In the genomic region with DNA sequence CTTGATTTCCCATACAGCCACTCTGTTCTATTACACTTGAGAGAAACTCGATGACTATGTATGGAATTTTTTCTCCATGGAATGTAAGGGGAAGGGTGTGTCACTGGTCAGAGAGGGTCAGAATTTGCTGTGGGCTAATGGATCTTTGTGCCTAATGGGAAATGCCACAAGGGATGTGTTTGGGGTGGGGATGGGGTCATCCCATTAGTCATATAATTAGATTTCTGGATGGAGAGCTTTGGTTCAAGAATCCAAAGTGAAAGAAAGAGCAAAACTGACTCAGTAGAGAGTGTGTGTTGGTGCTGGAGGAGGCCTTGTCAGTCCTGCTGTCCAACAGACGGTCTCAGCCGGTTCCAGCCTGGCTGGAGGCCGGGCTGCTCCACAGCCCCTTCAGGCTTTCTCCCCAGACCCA, we compare ENCODE assay signal across 12 cellular contexts.
A peak's percentile ranks its signal among the peaks of the same experiment; 100 is the strongest.
DNase-seq lines count a peak whose midpoint lies in the region; ATAC-seq and TF ChIP-seq lines count a peak whose summit lies in the region.
"Had no signal": no experiment of that assay in that cellular context is flagged by ENCODE, and none has a peak within 500 bp of the region (broad histone marks: within the 10 kb centered on the region; RNA-seq: fewer than 3 reads in every experiment).

No MANE protein-coding gene starts in this region.

- H3K4me2 ChIP-seq in PC-3 (ENCODE audit: low read length): 0 out of 2 replicates have a peak overlapping the region, but pooled peaks have one; percentile 4

- H3K9me3 ChIP-seq in Caco-2 (no peaks in the 10 kb centered on the region), PC-3 (ENCODE audit: low read length) (no peaks in the 10 kb centered on the region), esophagus squamous epithelium (no peaks in the 10 kb centered on the region)
- H3K9me3 ChIP-seq: psoas muscle had no signal

- TF ChIP-seq CTCF in Caco-2 (IDR thresholded peaks at IDR 0.05; ENCODE audit: insufficient read depth in 1 of 2, low read depth in 1 of 2, low read length in 1 of 2, severe bottlenecking in 1 of 2, unreplicated experiment in 1 of 2): no peak
- no peak for TF ChIP-seq CTCF in PC-3 (conservative IDR thresholded peaks at IDR 0.05; ENCODE audit: low read depth, low read length)
- no peak for TF ChIP-seq CTCF in esophagus squamous epithelium (IDR thresholded peaks at IDR 0.05)

- no peaks in the 10 kb centered on the region for H3K79me2 ChIP-seq in PC-3 (ENCODE audit: low read length)

- H3K27ac ChIP-seq in PC-3 (ENCODE audit: low read length) (peak overlapping the region; percentile 51), esophagus squamous epithelium (peak overlapping the region in 3 of 4 donors; percentile 7 to 59 (median 34))
- H3K27ac ChIP-seq: psoas muscle had no signal

- peak overlapping the region; percentile 47 for H3K4me3 Mint-ChIP-seq in Caco-2 (ENCODE audit: unreplicated experiment)
- H3K4me3 Mint-ChIP-seq: activated T-helper 17 cell treated with anti-CD3 and anti-CD28 coated beads, Interleukin-2, amount 50 U/mL, for 72 hours had no signal

- CTCF ChIA-PET in Caco-2 (lab: Charles Lee): no interaction called here
- CTCF ChIA-PET in PC-3 (lab: Charles Lee): interaction anchor here (0.6 kb wide), 1 partner anchor 310 kb away, joined by 3 read pairs; no protein-coding TSS in a partner anchor

- H3K4me1 Mint-ChIP-seq in Caco-2 (ENCODE audit: low read depth, unreplicated experiment): peaks cover 46% of the 10 kb centered on the region
- H3K4me1 Mint-ChIP-seq: activated T-helper 17 cell treated with anti-CD3 and anti-CD28 coated beads, Interleukin-2, amount 50 U/mL, for 72 hours had no signal

- no peaks in the 10 kb centered on the region for H3K27me3 Mint-ChIP-seq in Caco-2 (ENCODE audit: insufficient read depth, unreplicated experiment)

- no peak for TF ChIP-seq POLR2A in esophagus squamous epithelium (IDR thresholded peaks at IDR 0.05)

- WGBS in esophagus squamous epithelium, 2 donors: 55 to 75% methylated on average over 4 of the region's 4 CpGs

- ATAC-seq in PC-3 (peak; percentile 50), GM19328 (IDR thresholded peaks at IDR 0.05; ENCODE audit: unreplicated experiment) (no peak)
- ATAC-seq: activated T-helper 17 cell treated with anti-CD3 and anti-CD28 coated beads, Interleukin-2, amount 50 U/mL, for 72 hours; psoas muscle had no signal

- H3K9me3 Mint-ChIP-seq in Caco-2 (ENCODE audit: unreplicated experiment): no peaks in the 10 kb centered on the region
- H3K9me3 Mint-ChIP-seq: activated T-helper 17 cell treated with anti-CD3 and anti-CD28 coated beads, Interleukin-2, amount 50 U/mL, for 72 hours had no signal

- no peaks in the 10 kb centered on the region for H4K20me1 ChIP-seq in PC-3 (ENCODE audit: low read length)

- H3K27me3 ChIP-seq in Caco-2 (replicated peaks; ENCODE audit: control insufficient read depth, insufficient read depth, low read length) (no peaks in the 10 kb centered on the region), PC-3 (ENCODE audit: low read length) (no peaks in the 10 kb centered on the region), esophagus squamous epithelium (no peaks in the 10 kb centered on the region)

- no peak overlapping the region for H2AFZ ChIP-seq in PC-3 (ENCODE audit: low read length)

- DNase-seq in Caco-2 (peak in 1 of 2 experiments; percentile 66), PC-3 (peak; percentile 79), esophagus squamous epithelium (lab: John Stamatoyannopoulos, UW) (no peak), renal cortical epithelial cell (ENCODE audit: low read depth) (peak; percentile 92), NCI-H1105 (lab: John Stamatoyannopoulos, UW) (no peak), nucleus accumbens (lab: John Stamatoyannopoulos, UW) (no peak)
- no peak for DNase-seq in activated CD4-positive, CD25-positive, alpha-beta regulatory T cell (lab: John Stamatoyannopoulos, UW)
- DNase-seq: effector CD4-positive, alpha-beta T cell; kidney glomerular epithelial cell; psoas muscle had no signal

- intact Hi-C loops in Caco-2 (cut with micrococcal nuclease; ENCODE audit: unreplicated experiment): no loop called here
- intact Hi-C loops in PC-3 (cut with micrococcal nuclease): no loop called here
- intact Hi-C loops in esophagus squamous epithelium (cut with DNase I): no loop called here

- H3K9me2 ChIP-seq in PC-3 (replicated peaks; ENCODE audit: low read length): no peaks in the 10 kb centered on the region

- H3K27ac Mint-ChIP-seq in Caco-2 (ENCODE audit: unreplicated experiment): peak overlapping the region; percentile 95
- H3K27ac Mint-ChIP-seq: activated T-helper 17 cell treated with anti-CD3 and anti-CD28 coated beads, Interleukin-2, amount 50 U/mL, for 72 hours had no signal

- H3K36me3 ChIP-seq in Caco-2 (ENCODE audit: control insufficient read depth, insufficient read depth, low read length) (no peaks in the 10 kb centered on the region; the same call in 1 of the 2 replicates), PC-3 (ENCODE audit: low read depth, low read length) (no peaks in the 10 kb centered on the region), esophagus squamous epithelium (no peaks in the 10 kb centered on the region)

- H3K36me3 Mint-ChIP-seq in Caco-2 (ENCODE audit: insufficient read depth, unreplicated experiment): peaks cover 13% of the 10 kb centered on the region

- no peaks in the 10 kb centered on the region for H3F3A ChIP-seq in PC-3 (ENCODE audit: low read length, unreplicated experiment)

- H3K4me3 ChIP-seq in Caco-2 (ENCODE audit: low read depth, low read length): no peak overlapping the region
- H3K4me3 ChIP-seq in PC-3 (ENCODE audit: low read length): no peak overlapping the region
- no peak overlapping the region for H3K4me3 ChIP-seq in esophagus squamous epithelium
- H3K4me3 ChIP-seq: psoas muscle had no signal

- POLR2A ChIA-PET in Caco-2 (lab: Charles Lee): no interaction called here
- POLR2A ChIA-PET in PC-3 (lab: Charles Lee; ENCODE audit: unreplicated experiment): no interaction called here

- BruUV-seq in Caco-2 (replicated peaks; lab: Mats Ljungman, UMichigan) (no TSS peak), PC-3 (replicated peaks; lab: Mats Ljungman, UMichigan) (no TSS peak)

- H3K4me1 ChIP-seq in Caco-2 (peaks cover 67% of the 10 kb centered on the region), PC-3 (ENCODE audit: insufficient read depth, low read length) (peaks cover 27% of the 10 kb centered on the region), esophagus squamous epithelium (peaks cover 0 to 28% (median 0%) of the 10 kb centered on the region in 3 donors)
- H3K4me1 ChIP-seq: psoas muscle had no signal

- no peak overlapping the region for H3K9ac ChIP-seq in PC-3 (ENCODE audit: low read length)

Comparison
In these comparisons a context has a peak if more than half of its experiments do, and no peak if none do; other contexts are left out.
1. DNase-seq: peak in PC-3 (single experiment) and renal cortical epithelial cell (single experiment); none in esophagus squamous epithelium (single experiment), NCI-H1105 (single experiment), activated CD4-positive, CD25-positive, alpha-beta regulatory T cell (0 of 4) and nucleus accumbens (0 of 56).